ENCODE assay signal across 27 cellular contexts in genomic region chr21:46011267-46011967, GRCh38. TPM values are rescaled to one million over a fixed set of nuclear protein-coding genes. Genes with fewer than 3 reads are reported as not detected.
DNase-seq lines count a peak whose midpoint lies in the region; ATAC-seq and TF ChIP-seq lines count a peak whose summit lies in the region.
"Had no signal": no experiment of that assay in that cellular context is flagged by ENCODE, and none has a peak within 500 bp of the region (broad histone marks: within the 10 kb centered on the region; RNA-seq: fewer than 3 reads in every experiment).

No MANE protein-coding gene starts in this region.

- DNase-seq in activated CD4-positive, alpha-beta memory T cell treated with anti-CD3 and anti-CD28 coated beads, Interleukin-2, amount 10 ng/mL, durations not matched to agents 7 days and 5 days = peak; percentile 5
- DNase-seq in activated CD4-positive, alpha-beta memory T cell treated with anti-CD3 and anti-CD28 coated beads for 36 hours = no peak
- DNase-seq in activated T-helper 2 cell treated with anti-CD3 and anti-CD28 coated beads, Interferon-gamma antibody, Interleukin-2, Interleukin-4, amounts not matched to agents 10 μg/mL and 5 μg/mL and 100 μg/mL, durations not matched to agents 14 hours and 24 hours and 36 hours (ENCODE audit: low spot score) = peak; percentile 2
- DNase-seq in left lobe of liver (ENCODE audit: low spot score) = peak; percentile 37
- no peak for DNase-seq in sciatic nerve (ENCODE audit: low spot score)
- no peak for DNase-seq in activated CD4-positive, alpha-beta T cell treated with anti-CD3 and anti-CD28 coated beads, Interleukin-2, amount 50 U/mL, for 4 hours
- DNase-seq in PC-3 = no peak
- DNase-seq: activated CD4-positive, CD25-positive, alpha-beta regulatory T cell treated with anti-CD3 and anti-CD28 coated beads, Interleukin-2, amount 50 U/mL, for 72 hours; activated CD8-positive, alpha-beta T cell treated with anti-CD3 and anti-CD28 coated beads, Interleukin-2, amount 10 ng/mL, durations not matched to agents 7 days and 5 days; activated gamma-delta T cell treated with Interleukin-2 at 50 U/mL for 16 hours; activated T-cell treated with anti-CD3 and anti-CD28 coated beads, Interleukin-2, amount 50 U/mL, for 1 hour; Caco-2; dermis blood vessel endothelial cell; gastrocnemius medialis; left cardiac atrium; NCI-H1436 treated with DMSO at 0.1 percent for 48 hours; NCI-H345; SHP77 treated with DMSO at 0.1 percent for 48 hours; transverse colon had no signal

- H3K36me3 ChIP-seq in PC-3 (ENCODE audit: low read depth, low read length) = no peaks in the 10 kb centered on the region
- H3K36me3 ChIP-seq: gastrocnemius medialis, transverse colon had no signal

- H3K4me2 ChIP-seq in PC-3 (ENCODE audit: low read length) = no peak overlapping the region

- no peaks in the 10 kb centered on the region for H3K79me2 ChIP-seq in PC-3 (ENCODE audit: low read length)

- no peaks in the 10 kb centered on the region for H3K4me1 ChIP-seq in PC-3 (ENCODE audit: insufficient read depth, low read length)
- H3K4me1 ChIP-seq: Caco-2, gastrocnemius medialis, transverse colon had no signal

- ATAC-seq in left lobe of liver (no peak), sciatic nerve (peak; percentile 29), HG03521 (IDR thresholded peaks at IDR 0.05; ENCODE audit: unreplicated experiment) (no peak), PC-3 (no peak)
- ATAC-seq: activated CD8-positive, alpha-beta T cell treated with anti-CD3 and anti-CD28 coated beads, Interleukin-2, amount 10 ng/mL, durations not matched to agents 7 days and 5 days; gastrocnemius medialis; left cardiac atrium; Panc1; stimulated activated effector memory CD8-positive, alpha-beta T cell treated with anti-CD3 and anti-CD28 coated beads, Interleukin-12 subunit alpha, Interleukin-12 subunit beta, amount 100 ng/mL, for 72 hours had no signal

- intact Hi-C loops in activated CD4-positive, alpha-beta memory T cell treated with anti-CD3 and anti-CD28 coated beads for 36 hours (cut with micrococcal nuclease) = no loop called here
- intact Hi-C loops in activated T-helper 2 cell treated with anti-CD3 and anti-CD28 coated beads, Interferon-gamma antibody, Interleukin-2, Interleukin-4, amounts not matched to agents 10 μg/mL and 5 μg/mL and 100 μg/mL, durations not matched to agents 14 hours and 24 hours and 36 hours (cut with micrococcal nuclease) = no loop called here
- intact Hi-C loops in sciatic nerve (cut with DNase I) = no loop called here
- intact Hi-C loops in PC-3 (cut with micrococcal nuclease) = no loop called here

- no TSS peak for BruUV-seq in PC-3 (replicated peaks; lab: Mats Ljungman, UMichigan)

- no peak for TF ChIP-seq CTCF in PC-3 (conservative IDR thresholded peaks at IDR 0.05; ENCODE audit: low read depth, low read length)

- no peak overlapping the region for H3K27ac Mint-ChIP-seq in activated CD4-positive, alpha-beta memory T cell treated with anti-CD3 and anti-CD28 coated beads, Interleukin-2, amount 10 ng/mL, durations not matched to agents 7 days and 5 days
- no peak overlapping the region for H3K27ac Mint-ChIP-seq in activated CD4-positive, alpha-beta memory T cell treated with anti-CD3 and anti-CD28 coated beads for 36 hours
- H3K27ac Mint-ChIP-seq in activated T-helper 2 cell treated with anti-CD3 and anti-CD28 coated beads, Interferon-gamma antibody, Interleukin-2, Interleukin-4, amounts not matched to agents 10 μg/mL and 5 μg/mL and 100 μg/mL, durations not matched to agents 14 hours and 24 hours and 36 hours = no peak overlapping the region
- H3K27ac Mint-ChIP-seq: activated CD8-positive, alpha-beta T cell treated with anti-CD3 and anti-CD28 coated beads, Interleukin-2, amount 10 ng/mL, durations not matched to agents 7 days and 5 days; IgD-negative memory B cell; memory B cell; stimulated activated effector memory CD8-positive, alpha-beta T cell treated with anti-CD3 and anti-CD28 coated beads, Interleukin-12 subunit alpha, Interleukin-12 subunit beta, amount 100 ng/mL, for 72 hours had no signal

- no peaks in the 10 kb centered on the region for H3K27me3 ChIP-seq in PC-3 (ENCODE audit: low read length)
- H3K27me3 ChIP-seq: transverse colon had no signal

- no peak overlapping the region for H3K9ac ChIP-seq in PC-3 (ENCODE audit: low read length)

- no peaks in the 10 kb centered on the region for H4K20me1 ChIP-seq in PC-3 (ENCODE audit: low read length)

- no peak overlapping the region for H3K4me3 Mint-ChIP-seq in activated CD4-positive, alpha-beta memory T cell treated with anti-CD3 and anti-CD28 coated beads, Interleukin-2, amount 10 ng/mL, durations not matched to agents 7 days and 5 days
- no peak overlapping the region for H3K4me3 Mint-ChIP-seq in activated CD4-positive, alpha-beta memory T cell treated with anti-CD3 and anti-CD28 coated beads for 36 hours
- no peak overlapping the region for H3K4me3 Mint-ChIP-seq in activated T-helper 2 cell treated with anti-CD3 and anti-CD28 coated beads, Interferon-gamma antibody, Interleukin-2, Interleukin-4, amounts not matched to agents 10 μg/mL and 5 μg/mL and 100 μg/mL, durations not matched to agents 14 hours and 24 hours and 36 hours (ENCODE audit: low read depth)
- H3K4me3 Mint-ChIP-seq: activated CD8-positive, alpha-beta T cell treated with anti-CD3 and anti-CD28 coated beads, Interleukin-2, amount 10 ng/mL, durations not matched to agents 7 days and 5 days; central memory CD8-positive, alpha-beta T cell; IgD-negative memory B cell; memory B cell; stimulated activated effector memory CD8-positive, alpha-beta T cell treated with anti-CD3 and anti-CD28 coated beads, Interleukin-12 subunit alpha, Interleukin-12 subunit beta, amount 100 ng/mL, for 72 hours had no signal

- no peak overlapping the region for H3K4me3 ChIP-seq in PC-3 (ENCODE audit: low read length)
- H3K4me3 ChIP-seq: gastrocnemius medialis, transverse colon had no signal

- H3F3A ChIP-seq in PC-3 (ENCODE audit: low read length, unreplicated experiment) = no peaks in the 10 kb centered on the region

- POLR2A ChIA-PET in activated CD4-positive, alpha-beta memory T cell treated with anti-CD3 and anti-CD28 coated beads, Interleukin-2, amount 10 ng/mL, durations not matched to agents 7 days and 5 days (lab: Charles Lee) = no interaction called here
- POLR2A ChIA-PET in activated CD4-positive, alpha-beta memory T cell treated with anti-CD3 and anti-CD28 coated beads for 36 hours (lab: Charles Lee) = no interaction called here
- POLR2A ChIA-PET in PC-3 (lab: Charles Lee; ENCODE audit: unreplicated experiment) = no interaction called here

- H2AFZ ChIP-seq in PC-3 (ENCODE audit: low read length) = no peak overlapping the region

- H3K9me3 Mint-ChIP-seq in activated CD4-positive, alpha-beta memory T cell treated with anti-CD3 and anti-CD28 coated beads, Interleukin-2, amount 10 ng/mL, durations not matched to agents 7 days and 5 days = peaks cover 9% of the 10 kb centered on the region
- H3K9me3 Mint-ChIP-seq in activated CD4-positive, alpha-beta memory T cell treated with anti-CD3 and anti-CD28 coated beads for 36 hours = peaks cover 8% of the 10 kb centered on the region
- H3K9me3 Mint-ChIP-seq in activated T-helper 2 cell treated with anti-CD3 and anti-CD28 coated beads, Interferon-gamma antibody, Interleukin-2, Interleukin-4, amounts not matched to agents 10 μg/mL and 5 μg/mL and 100 μg/mL, durations not matched to agents 14 hours and 24 hours and 36 hours = peaks cover 13% of the 10 kb centered on the region
- H3K9me3 Mint-ChIP-seq: central memory CD8-positive, alpha-beta T cell had no signal

- CTCF ChIA-PET in activated CD4-positive, alpha-beta memory T cell treated with anti-CD3 and anti-CD28 coated beads, Interleukin-2, amount 10 ng/mL, durations not matched to agents 7 days and 5 days (lab: Charles Lee) = no interaction called here
- CTCF ChIA-PET in activated CD4-positive, alpha-beta memory T cell treated with anti-CD3 and anti-CD28 coated beads for 36 hours (lab: Charles Lee) = no interaction called here
- CTCF ChIA-PET in PC-3 (lab: Charles Lee) = no interaction called here

- peaks cover 18% of the 10 kb centered on the region for H3K27me3 Mint-ChIP-seq in activated CD4-positive, alpha-beta memory T cell treated with anti-CD3 and anti-CD28 coated beads, Interleukin-2, amount 10 ng/mL, durations not matched to agents 7 days and 5 days
- peaks cover 11% of the 10 kb centered on the region for H3K27me3 Mint-ChIP-seq in activated CD4-positive, alpha-beta memory T cell treated with anti-CD3 and anti-CD28 coated beads for 36 hours
- peaks cover 29% of the 10 kb centered on the region for H3K27me3 Mint-ChIP-seq in activated T-helper 2 cell treated with anti-CD3 and anti-CD28 coated beads, Interferon-gamma antibody, Interleukin-2, Interleukin-4, amounts not matched to agents 10 μg/mL and 5 μg/mL and 100 μg/mL, durations not matched to agents 14 hours and 24 hours and 36 hours (ENCODE audit: low read depth)

- peaks cover 5% of the 10 kb centered on the region for H3K36me3 Mint-ChIP-seq in activated CD4-positive, alpha-beta memory T cell treated with anti-CD3 and anti-CD28 coated beads, Interleukin-2, amount 10 ng/mL, durations not matched to agents 7 days and 5 days (ENCODE audit: low read depth)
- H3K36me3 Mint-ChIP-seq in activated CD4-positive, alpha-beta memory T cell treated with anti-CD3 and anti-CD28 coated beads for 36 hours = no peaks in the 10 kb centered on the region
- no peaks in the 10 kb centered on the region for H3K36me3 Mint-ChIP-seq in activated T-helper 2 cell treated with anti-CD3 and anti-CD28 coated beads, Interferon-gamma antibody, Interleukin-2, Interleukin-4, amounts not matched to agents 10 μg/mL and 5 μg/mL and 100 μg/mL, durations not matched to agents 14 hours and 24 hours and 36 hours (ENCODE audit: low read depth)

- no peak overlapping the region for H3K27ac ChIP-seq in PC-3 (ENCODE audit: low read length)
- H3K27ac ChIP-seq: 22Rv1, C4-2B, gastrocnemius medialis, transverse colon had no signal

- no peaks in the 10 kb centered on the region for H3K4me1 Mint-ChIP-seq in activated CD4-positive, alpha-beta memory T cell treated with anti-CD3 and anti-CD28 coated beads, Interleukin-2, amount 10 ng/mL, durations not matched to agents 7 days and 5 days
- no peaks in the 10 kb centered on the region for H3K4me1 Mint-ChIP-seq in activated CD4-positive, alpha-beta memory T cell treated with anti-CD3 and anti-CD28 coated beads for 36 hours (ENCODE audit: low read depth)
- H3K4me1 Mint-ChIP-seq in activated T-helper 2 cell treated with anti-CD3 and anti-CD28 coated beads, Interferon-gamma antibody, Interleukin-2, Interleukin-4, amounts not matched to agents 10 μg/mL and 5 μg/mL and 100 μg/mL, durations not matched to agents 14 hours and 24 hours and 36 hours (ENCODE audit: low read depth) = no peaks in the 10 kb centered on the region
- H3K4me1 Mint-ChIP-seq: central memory CD8-positive, alpha-beta T cell; IgD-negative memory B cell; memory B cell; stimulated activated effector memory CD8-positive, alpha-beta T cell treated with anti-CD3 and anti-CD28 coated beads, Interleukin-12 subunit alpha, Interleukin-12 subunit beta, amount 100 ng/mL, for 72 hours had no signal

- H3K9me2 ChIP-seq in PC-3 (replicated peaks; ENCODE audit: low read length) = no peaks in the 10 kb centered on the region

- no peaks in the 10 kb centered on the region for H3K9me3 ChIP-seq in PC-3 (ENCODE audit: low read length)
- H3K9me3 ChIP-seq: gastrocnemius medialis, transverse colon had no signal

RNA-seq across cellular contexts. Expression of gene COL6A1, which starts 29.8 kb away (rescaled TPM):
- under 1 TPM; 0.08 to 0.33 TPM for total RNA-seq in activated CD4-positive, alpha-beta memory T cell treated with anti-CD3 and anti-CD28 coated beads, Interleukin-2, amount 10 ng/mL, durations not matched to agents 7 days and 5 days
- total RNA-seq in activated CD4-positive, alpha-beta memory T cell treated with anti-CD3 and anti-CD28 coated beads for 36 hours = under 1 TPM; 0.39 to 0.40 TPM
- total RNA-seq in activated T-helper 2 cell treated with anti-CD3 and anti-CD28 coated beads, Interferon-gamma antibody, Interleukin-2, Interleukin-4, amounts not matched to agents 10 μg/mL and 5 μg/mL and 100 μg/mL, durations not matched to agents 14 hours and 24 hours and 36 hours = 0.23 and 0.37 TPM in 2 replicates
- 48.0 TPM for total RNA-seq in left lobe of liver
- total RNA-seq in sciatic nerve = 247 TPM
- total RNA-seq in PC-3 (2014; rRNA removed) = 487 and 628 TPM in 2 replicates

Comparison
In these comparisons a context has a peak if more than half of its experiments do, and no peak if none do; other contexts are left out.
1. DNase-seq: peak in activated CD4-positive, alpha-beta memory T cell treated with anti-CD3 and anti-CD28 coated beads, Interleukin-2, amount 10 ng/mL, durations not matched to agents 7 days and 5 days (single experiment), activated T-helper 2 cell treated with anti-CD3 and anti-CD28 coated beads, Interferon-gamma antibody, Interleukin-2, Interleukin-4, amounts not matched to agents 10 μg/mL and 5 μg/mL and 100 μg/mL, durations not matched to agents 14 hours and 24 hours and 36 hours (single experiment) and left lobe of liver (single experiment); none in activated CD4-positive, alpha-beta memory T cell treated with anti-CD3 and anti-CD28 coated beads for 36 hours (single experiment), sciatic nerve (single experiment), activated CD4-positive, alpha-beta T cell treated with anti-CD3 and anti-CD28 coated beads, Interleukin-2, amount 50 U/mL, for 4 hours (0 of 2) and PC-3 (single experiment).
2. RNA of gene COL6A1, which starts 29.8 kb away (total RNA-seq): 487 to 628 TPM in PC-3, 247 TPM in sciatic nerve (single experiment) and 48.0 TPM in left lobe of liver (single experiment); 0.39 to 0.40 TPM in activated CD4-positive, alpha-beta memory T cell treated with anti-CD3 and anti-CD28 coated beads for 36 hours, 0.23 to 0.37 TPM in activated T-helper 2 cell treated with anti-CD3 and anti-CD28 coated beads, Interferon-gamma antibody, Interleukin-2, Interleukin-4, amounts not matched to agents 10 μg/mL and 5 μg/mL and 100 μg/mL, durations not matched to agents 14 hours and 24 hours and 36 hours and 0.08 to 0.33 TPM in activated CD4-positive, alpha-beta memory T cell treated with anti-CD3 and anti-CD28 coated beads, Interleukin-2, amount 10 ng/mL, durations not matched to agents 7 days and 5 days; every median in the first group is over 10 times any median in the second.